In genomic region chr1:66176012-66176715, GRCh38 we compare ENCODE assay signal across 18 cellular contexts.
DNase-seq lines count a peak whose midpoint lies in the region; ATAC-seq and TF ChIP-seq lines count a peak whose summit lies in the region.
"Had no signal": no experiment of that assay in that cellular context is flagged by ENCODE, and none has a peak within 500 bp of the region (broad histone marks: within the 10 kb centered on the region; RNA-seq: fewer than 3 reads in every experiment).

No MANE protein-coding gene starts in this region.

- no peaks in the 10 kb centered on the region for H3K9me3 Mint-ChIP-seq in Calu3 (ENCODE audit: low read depth, unreplicated experiment)
- H3K9me3 Mint-ChIP-seq: activated naive CD4-positive, alpha-beta T cell treated with anti-CD3 and anti-CD28 coated beads, Interleukin-2, amount 50 U/mL, for 24 hours; immature natural killer cell; memory B cell had no signal

- no peak overlapping the region for H3K27ac Mint-ChIP-seq in Calu3 (ENCODE audit: unreplicated experiment)
- H3K27ac Mint-ChIP-seq: activated naive CD4-positive, alpha-beta T cell treated with anti-CD3 and anti-CD28 coated beads, Interleukin-2, amount 50 U/mL, for 24 hours; immature natural killer cell; memory B cell had no signal

- intact Hi-C loops in Calu3 (cut with micrococcal nuclease; ENCODE audit: unreplicated experiment): no loop called here

- no peaks in the 10 kb centered on the region for H3K27me3 Mint-ChIP-seq in Calu3 (ENCODE audit: unreplicated experiment)

- no peak overlapping the region for H3K4me3 ChIP-seq in choroid plexus epithelial cell (ENCODE audit: low read depth, low read length)
- H3K4me3 ChIP-seq: MG63, right atrium auricular region had no signal

- H3K4me1 Mint-ChIP-seq in Calu3 (ENCODE audit: low read depth, unreplicated experiment): peaks cover 13% of the 10 kb centered on the region
- H3K4me1 Mint-ChIP-seq: activated naive CD4-positive, alpha-beta T cell treated with anti-CD3 and anti-CD28 coated beads, Interleukin-2, amount 50 U/mL, for 24 hours; immature natural killer cell; memory B cell had no signal

- H3K36me3 Mint-ChIP-seq in Calu3 (ENCODE audit: insufficient read depth, unreplicated experiment): no peaks in the 10 kb centered on the region
- H3K36me3 Mint-ChIP-seq: activated naive CD4-positive, alpha-beta T cell treated with anti-CD3 and anti-CD28 coated beads, Interleukin-2, amount 50 U/mL, for 24 hours; immature natural killer cell; memory B cell had no signal

- no TSS peak for BruUV-seq in Calu3 (replicated peaks; lab: Mats Ljungman, UMichigan)

- no peak for TF ChIP-seq CTCF in choroid plexus epithelial cell (conservative IDR thresholded peaks at IDR 0.05; ENCODE audit: low read depth, low read length)
- no peak for TF ChIP-seq CTCF in Calu3 (IDR thresholded peaks at IDR 0.05; ENCODE audit: unreplicated experiment)

- CTCF ChIA-PET in Calu3 (lab: Charles Lee): no interaction called here

- no peak for ATAC-seq in GM21717 (IDR thresholded peaks at IDR 0.05; ENCODE audit: unreplicated experiment)

- no peak overlapping the region for H3K4me3 Mint-ChIP-seq in Calu3 (ENCODE audit: low read depth, unreplicated experiment)
- H3K4me3 Mint-ChIP-seq: activated naive CD4-positive, alpha-beta T cell treated with anti-CD3 and anti-CD28 coated beads, Interleukin-2, amount 50 U/mL, for 24 hours; immature natural killer cell; memory B cell had no signal

- DNase-seq in Daoy (ENCODE audit: low read depth) (peak; percentile 61), NCI-H2227 treated with DMSO at 0.1 percent for 48 hours (lab: John Stamatoyannopoulos, UW) (peak; percentile 17), choroid plexus epithelial cell (ENCODE audit: low read depth) (peak; percentile 83), left kidney (ENCODE audit: low read depth, low spot score) (peak; percentile 3), Calu3 (no peak), NCI-H1930 (lab: John Stamatoyannopoulos, UW) (no peak), GOT3 (lab: John Stamatoyannopoulos, UW) (no peak)
- DNase-seq: activated T-cell treated with anti-CD3 and anti-CD28 coated beads, Interleukin-2, amount 50 U/mL, for 1 hour; GDM1; H7; immature natural killer cell; MG63; NCI-H510A treated with DMSO at 0.1 percent for 48 hours; T-helper 9 cell had no signal

Comparison
In these comparisons a context has a peak if more than half of its experiments do, and no peak if none do; other contexts are left out.
1. DNase-seq: peak in Daoy (single experiment), NCI-H2227 treated with DMSO at 0.1 percent for 48 hours (single experiment), choroid plexus epithelial cell (single experiment) and left kidney (single experiment); none in Calu3 (single experiment), NCI-H1930 (0 of 2) and GOT3 (single experiment).